12 cellular contexts compared by ENCODE assay signal in the genomic region with DNA sequence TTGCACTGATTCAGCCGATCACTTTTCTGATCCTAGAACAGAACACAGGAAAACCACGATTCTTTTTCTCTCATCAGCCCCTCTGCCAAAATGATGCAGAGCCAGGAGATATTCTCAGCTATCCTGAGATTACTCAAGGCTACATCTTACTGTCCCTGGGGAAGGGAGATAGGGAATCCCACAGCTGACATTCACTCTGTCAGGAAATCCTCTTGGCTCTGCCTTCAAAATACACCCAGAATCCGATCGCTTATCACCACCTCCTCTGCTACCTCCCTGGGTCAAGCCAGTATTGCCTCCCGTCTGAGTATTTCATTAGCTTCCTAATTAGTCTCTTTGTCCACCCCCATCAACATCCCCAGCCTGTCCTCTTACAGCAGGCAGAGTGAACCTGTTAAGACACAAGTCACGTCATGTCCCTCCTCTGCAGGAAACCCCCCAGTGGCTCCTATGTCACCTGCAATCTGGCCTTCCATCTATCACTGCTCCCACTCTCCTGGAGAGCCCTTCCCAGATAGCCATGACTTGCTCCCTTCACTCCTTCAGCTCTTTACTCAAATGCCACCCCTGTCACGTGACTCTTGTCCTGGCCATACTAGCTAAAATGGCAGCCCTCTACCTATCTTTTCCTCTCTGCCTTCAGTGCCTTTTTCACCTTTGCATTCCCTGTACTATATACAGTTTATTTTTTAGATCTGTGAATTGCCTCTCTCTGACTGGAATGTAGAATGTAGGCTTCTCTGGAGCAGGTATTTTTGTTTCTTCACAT.
A peak's percentile ranks its signal among the peaks of the same experiment; 100 is the strongest.
DNase-seq lines count a peak whose midpoint lies in the region; ATAC-seq, FAIRE-seq and TF ChIP-seq lines count a peak whose summit lies in the region.
"Had no signal": no experiment of that assay in that cellular context is flagged by ENCODE, and none has a peak within 500 bp of the region (broad histone marks: within the 10 kb centered on the region; RNA-seq: fewer than 3 reads in every experiment).

No MANE protein-coding gene starts in this region.

- TF ChIP-seq POLR2A in esophagus muscularis mucosa (IDR thresholded peaks at IDR 0.05; ENCODE audit: low read depth), result no peak
- no peak for TF ChIP-seq POLR2A in uterus (IDR thresholded peaks at IDR 0.05)

- ATAC-seq in activated naive CD8-positive, alpha-beta T cell treated with anti-CD3 and anti-CD28 coated beads, Interleukin-2, amount 10 ng/mL, durations not matched to agents 7 days and 5 days (ENCODE audit: low read depth), result no peak

- intact Hi-C loops in esophagus muscularis mucosa (cut with DNase I) (loop anchor here (5.0 to 10.0 kb wide), 2 partner anchors 67 to 289 kb away; no protein-coding TSS in a partner anchor), uterus (cut with DNase I; ENCODE audit: low total_unique reads) (loop anchor here (10.0 kb wide), 1 partner anchor 99 kb away; the partner anchor contains the start of gene DUSP6)

- WGBS in esophagus muscularis mucosa, result 20% methylated on average over 7 of the region's 7 CpGs

- H3K9ac ChIP-seq in mucosa of rectum (ENCODE audit: low read depth in 1 of 2, low read length in 2 of 2), result no peak overlapping the region

- no peaks in the 10 kb centered on the region for H3K27me3 ChIP-seq in esophagus muscularis mucosa
- H3K27me3 ChIP-seq in mucosa of rectum (ENCODE audit: control insufficient read depth in 2 of 2, insufficient read depth in 2 of 2, low read length in 2 of 2), result no peaks in the 10 kb centered on the region
- no peaks in the 10 kb centered on the region for H3K27me3 ChIP-seq in uterus

- no peaks in the 10 kb centered on the region for H3K27me3 Mint-ChIP-seq in activated naive CD8-positive, alpha-beta T cell treated with anti-CD3 and anti-CD28 coated beads, Interleukin-2, amount 10 ng/mL, durations not matched to agents 7 days and 5 days
- no peaks in the 10 kb centered on the region for H3K27me3 Mint-ChIP-seq in activated naive CD8-positive, alpha-beta T cell treated with anti-CD3 and anti-CD28 coated beads for 36 hours

- H3K4me1 ChIP-seq in esophagus muscularis mucosa (peaks cover 30 to 59% (median 52%) of the 10 kb centered on the region in 4 donors), mucosa of rectum (ENCODE audit: control insufficient read depth in 2 of 2, insufficient read depth in 2 of 2, low read length in 2 of 2) (peaks cover 0 to 16% of the 10 kb centered on the region in 2 donors), uterus (peaks cover 3 to 6% of the 10 kb centered on the region in 2 donors)

- no peaks in the 10 kb centered on the region for H3K9me3 Mint-ChIP-seq in activated naive CD8-positive, alpha-beta T cell treated with anti-CD3 and anti-CD28 coated beads, Interleukin-2, amount 10 ng/mL, durations not matched to agents 7 days and 5 days
- H3K9me3 Mint-ChIP-seq in activated naive CD8-positive, alpha-beta T cell treated with anti-CD3 and anti-CD28 coated beads for 36 hours, result no peaks in the 10 kb centered on the region

- FAIRE-seq in frontal cortex (lab: Jason Lieb, UNC), result no peak

- peak overlapping the region; percentile 3 to 34 (median 18) for H3K4me3 ChIP-seq in esophagus muscularis mucosa
- H3K4me3 ChIP-seq in mucosa of rectum (ENCODE audit: low read length in 2 of 2), result no peak overlapping the region
- H3K4me3 ChIP-seq in uterus, result no peak overlapping the region
- H3K4me3 ChIP-seq: lung had no signal

- peak overlapping the region; percentile 30 for H3K27ac Mint-ChIP-seq in activated naive CD8-positive, alpha-beta T cell treated with anti-CD3 and anti-CD28 coated beads, Interleukin-2, amount 10 ng/mL, durations not matched to agents 7 days and 5 days
- no peak overlapping the region for H3K27ac Mint-ChIP-seq in activated naive CD8-positive, alpha-beta T cell treated with anti-CD3 and anti-CD28 coated beads for 36 hours

- TF ChIP-seq CTCF in esophagus muscularis mucosa (IDR thresholded peaks at IDR 0.05) (no peak), uterus (IDR thresholded peaks at IDR 0.05) (no peak)

- peaks cover 27% of the 10 kb centered on the region for H3K4me1 Mint-ChIP-seq in activated naive CD8-positive, alpha-beta T cell treated with anti-CD3 and anti-CD28 coated beads, Interleukin-2, amount 10 ng/mL, durations not matched to agents 7 days and 5 days
- peaks cover 6% of the 10 kb centered on the region for H3K4me1 Mint-ChIP-seq in activated naive CD8-positive, alpha-beta T cell treated with anti-CD3 and anti-CD28 coated beads for 36 hours

- H3K9me3 ChIP-seq in esophagus muscularis mucosa, result no peaks in the 10 kb centered on the region
- no peaks in the 10 kb centered on the region for H3K9me3 ChIP-seq in mucosa of rectum (ENCODE audit: control insufficient read depth in 2 of 2, low read length in 2 of 2)
- no peaks in the 10 kb centered on the region for H3K9me3 ChIP-seq in uterus

- no peak for TF ChIP-seq EP300 in esophagus muscularis mucosa (IDR thresholded peaks at IDR 0.05)

- no peak for DNase-seq in activated naive CD8-positive, alpha-beta T cell treated with anti-CD3 and anti-CD28 coated beads, Interleukin-2, amount 10 ng/mL, durations not matched to agents 7 days and 5 days
- DNase-seq in activated naive CD8-positive, alpha-beta T cell treated with anti-CD3 and anti-CD28 coated beads for 36 hours, result no peak
- no peak for DNase-seq in esophagus muscularis mucosa (ENCODE audit: extremely low spot score)
- DNase-seq in uterus, result no peak
- no peak for DNase-seq in frontal cortex (ENCODE audit: low spot score in 2 of 2)
- DNase-seq in HuH-7 (ENCODE audit: low spot score), result no peak
- no peak for DNase-seq in midbrain (lab: John Stamatoyannopoulos, UW)
- DNase-seq: cortex of kidney, NCI-H2107, SIG-M5 had no signal

- H3K36me3 ChIP-seq in esophagus muscularis mucosa (no peaks in the 10 kb centered on the region), mucosa of rectum (ENCODE audit: control insufficient read depth in 2 of 2, insufficient read depth in 2 of 2, low read length in 2 of 2) (peaks cover 0 to 3% of the 10 kb centered on the region in 2 donors), uterus (no peaks in the 10 kb centered on the region)

- POLR2A ChIA-PET in activated naive CD8-positive, alpha-beta T cell treated with anti-CD3 and anti-CD28 coated beads, Interleukin-2, amount 10 ng/mL, durations not matched to agents 7 days and 5 days (lab: Charles Lee), result interaction anchor here (0.6 to 1.8 kb wide), 2 partner anchors 102 to 373 kb away, joined by 3 to 7 read pairs; partner anchors contain the start of gene DUSP6

- no peak overlapping the region for H3K4me3 Mint-ChIP-seq in activated naive CD8-positive, alpha-beta T cell treated with anti-CD3 and anti-CD28 coated beads, Interleukin-2, amount 10 ng/mL, durations not matched to agents 7 days and 5 days
- H3K4me3 Mint-ChIP-seq in activated naive CD8-positive, alpha-beta T cell treated with anti-CD3 and anti-CD28 coated beads for 36 hours, result no peak overlapping the region

- H3K27ac ChIP-seq in esophagus muscularis mucosa (replicated peaks in 1 of 4), result peak overlapping the region; percentile 82 to 86 (median 83)
- peak overlapping the region; percentile 80 for H3K27ac ChIP-seq in mucosa of rectum (ENCODE audit: low read depth in 2 of 2, low read length in 2 of 2)
- peak overlapping the region; percentile 44 to 49 for H3K27ac ChIP-seq in uterus

- peaks cover 44% of the 10 kb centered on the region for H3K36me3 Mint-ChIP-seq in activated naive CD8-positive, alpha-beta T cell treated with anti-CD3 and anti-CD28 coated beads, Interleukin-2, amount 10 ng/mL, durations not matched to agents 7 days and 5 days
- H3K36me3 Mint-ChIP-seq in activated naive CD8-positive, alpha-beta T cell treated with anti-CD3 and anti-CD28 coated beads for 36 hours, result peaks cover 7% of the 10 kb centered on the region

Comparison
In these comparisons a context has a peak if more than half of its experiments do, and no peak if none do; other contexts are left out.
1. H3K4me3 ChIP-seq: peak in esophagus muscularis mucosa (4 of 4); none in mucosa of rectum (0 of 2) and uterus (0 of 2).
2. Peak in every context shown above with its lines, with median percentiles within 50 percentile points of each other: H3K27ac ChIP-seq.